Comparison of ENCODE assay signal across 22 cellular contexts in the genomic region with DNA sequence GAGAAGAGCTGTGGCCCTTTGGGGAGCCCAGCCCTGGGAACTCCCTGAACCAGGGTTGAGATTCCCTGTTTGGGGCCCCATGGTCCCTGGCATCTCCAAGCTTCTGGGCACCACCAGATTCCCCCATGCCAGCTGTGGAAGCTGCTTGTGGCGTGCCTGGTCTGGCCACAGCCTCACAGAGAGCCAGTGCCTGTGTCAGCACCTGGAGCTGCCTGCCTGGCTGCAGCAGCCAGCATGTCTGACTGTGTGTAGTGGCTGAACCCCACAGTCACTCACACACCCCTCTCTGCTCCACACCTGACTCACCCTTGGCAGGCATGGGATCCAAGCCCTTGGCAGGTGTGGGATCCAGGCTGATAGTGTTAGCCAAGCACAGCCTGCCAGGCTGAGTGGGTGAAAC.
A peak's percentile ranks its signal among the peaks of the same experiment; 100 is the strongest.
DNase-seq lines count a peak whose midpoint lies in the region; FAIRE-seq and TF ChIP-seq lines count a peak whose summit lies in the region.
"Had no signal": no experiment of that assay in that cellular context is flagged by ENCODE, and none has a peak within 500 bp of the region (broad histone marks: within the 10 kb centered on the region; RNA-seq: fewer than 3 reads in every experiment).

No MANE protein-coding gene starts in this region.

- no peak overlapping the region for H3K4me3 ChIP-seq in kidney (ENCODE audit: low read length in 2 of 2)
- H3K4me3 ChIP-seq in neuronal stem cell (ENCODE audit: low read length in 2 of 2): no peak overlapping the region
- no peak overlapping the region for H3K4me3 ChIP-seq in MM.1S (ENCODE audit: low read length)
- H3K4me3 ChIP-seq in breast epithelium: no peak overlapping the region
- H3K4me3 ChIP-seq: BLaER1 treated with 17β-estradiol and CSF1 and Interleukin-3, amounts not matched to agents 10 nM and 100 nM; GM12878; GM23338; HAP-1 had no signal

- H2BK120ac ChIP-seq in neuronal stem cell (ENCODE audit: low read depth, low read length): no peak overlapping the region

- WGBS in neuronal stem cell (ENCODE audit: extremely low coverage in 2 of 2, insufficient read length in 2 of 2, insufficient replicate concordance in 1 of 2), 2 donors: no CpG with 5 or more reads among the region's 1 CpG

- H3K4me1 ChIP-seq in kidney (ENCODE audit: control insufficient read depth in 1 of 2, insufficient read depth in 1 of 2, low read depth in 1 of 2, low read length in 2 of 2) (no peaks in the 10 kb centered on the region), neuronal stem cell (ENCODE audit: control insufficient read depth in 2 of 2, insufficient read depth in 1 of 2, low read depth in 1 of 2, low read length in 2 of 2) (no peaks in the 10 kb centered on the region), MM.1S (ENCODE audit: low read length) (no peaks in the 10 kb centered on the region), breast epithelium (no peaks in the 10 kb centered on the region)
- H3K4me1 ChIP-seq: BE2C; BLaER1 treated with 17β-estradiol and CSF1 and Interleukin-3, amounts not matched to agents 10 nM and 100 nM; HAP-1 had no signal

- H3K9ac ChIP-seq in kidney (ENCODE audit: low read length in 2 of 2): no peak overlapping the region
- no peak overlapping the region for H3K9ac ChIP-seq in neuronal stem cell (ENCODE audit: low read depth, low read length, poor library complexity)
- H3K9ac ChIP-seq in MM.1S (ENCODE audit: low read length): no peak overlapping the region
- H3K9ac ChIP-seq: BLaER1 treated with 17β-estradiol and CSF1 and Interleukin-3, amounts not matched to agents 10 nM and 100 nM had no signal

- no peaks in the 10 kb centered on the region for H3K79me2 ChIP-seq in MM.1S (ENCODE audit: low read length)

- FAIRE-seq in HTR-8/SVneo (lab: Jason Lieb, UNC) (peak; percentile 9), kidney (lab: Jason Lieb, UNC) (no peak)
- FAIRE-seq: A204.1, D721Med, H54 had no signal

- no peak overlapping the region for H3K14ac ChIP-seq in neuronal stem cell (ENCODE audit: low read length)

- H4K91ac ChIP-seq in neuronal stem cell (ENCODE audit: low read depth, low read length, poor library complexity): no peak overlapping the region

- H2BK12ac ChIP-seq in neuronal stem cell (ENCODE audit: low read length): no peak overlapping the region

- H2BK15ac ChIP-seq in neuronal stem cell (ENCODE audit: low read length): no peak overlapping the region

- H2BK5ac ChIP-seq in neuronal stem cell (ENCODE audit: low read length): no peak overlapping the region

- no peaks in the 10 kb centered on the region for H3F3A ChIP-seq in MM.1S (ENCODE audit: insufficient read depth, low read length)

- CTCF ChIA-PET in HEK293T (lab: Yijun Ruan, JAX): no interaction called here

- no peak for DNase-seq in HTR-8/SVneo (ENCODE audit: insufficient read length, low spot score)
- peak; percentile 29 for DNase-seq in kidney
- DNase-seq in neuronal stem cell (ENCODE audit: low spot score): no peak
- no peak for DNase-seq in MM.1S
- no peak for DNase-seq in breast epithelium (ENCODE audit: low spot score in 2 of 2)
- DNase-seq in HEK293T (ENCODE audit: extremely low spot score): no peak
- DNase-seq: AML-193; BE2C; CD4-positive, alpha-beta T cell; CD8-positive, alpha-beta memory T cell; DMS 273 treated with DMSO at 0.1 percent for 48 hours; DMS79; EL; GDM1 had no signal

- H3K36me3 ChIP-seq in kidney (ENCODE audit: control insufficient read depth in 1 of 2, insufficient read depth in 2 of 2, low read length in 2 of 2) (no peaks in the 10 kb centered on the region), neuronal stem cell (replicated peaks in 1 of 2; ENCODE audit: control insufficient read depth in 2 of 2, insufficient read depth in 2 of 2, low read length in 2 of 2) (no peaks in the 10 kb centered on the region), MM.1S (replicated peaks; ENCODE audit: insufficient read depth, low read length) (no peaks in the 10 kb centered on the region), breast epithelium (no peaks in the 10 kb centered on the region)
- H3K36me3 ChIP-seq: BE2C; BLaER1 treated with 17β-estradiol and CSF1 and Interleukin-3, amounts not matched to agents 10 nM and 100 nM; HAP-1 had no signal

- H3K79me1 ChIP-seq in neuronal stem cell (ENCODE audit: low read depth, low read length): no peaks in the 10 kb centered on the region

- no peak overlapping the region for H4K8ac ChIP-seq in neuronal stem cell (ENCODE audit: low read depth, low read length)

- no peak for TF ChIP-seq CTCF in kidney (IDR thresholded peaks at IDR 0.05; ENCODE audit: borderline replicate concordance, extremely low read depth, insufficient read depth)
- TF ChIP-seq CTCF in MM.1S (IDR thresholded peaks at IDR 0.05; ENCODE audit: low read length): no peak
- TF ChIP-seq CTCF in breast epithelium (IDR thresholded peaks at IDR 0.05): no peak

- no peaks in the 10 kb centered on the region for H4K20me1 ChIP-seq in MM.1S (ENCODE audit: insufficient read depth, low read length)
- H4K20me1 ChIP-seq: BLaER1 treated with 17β-estradiol and CSF1 and Interleukin-3, amounts not matched to agents 10 nM and 100 nM had no signal

- H3K18ac ChIP-seq in neuronal stem cell (ENCODE audit: low read length): peak overlapping the region; percentile 23

- H2AFZ ChIP-seq in neuronal stem cell (ENCODE audit: low read length): no peak overlapping the region
- H2AFZ ChIP-seq in MM.1S (ENCODE audit: low read length): no peak overlapping the region
- H2AFZ ChIP-seq: GM23338 had no signal

- no peak for TF ChIP-seq POLR2A in breast epithelium (IDR thresholded peaks at IDR 0.05)

- no peaks in the 10 kb centered on the region for H3K9me3 ChIP-seq in kidney (ENCODE audit: control insufficient read depth in 1 of 2, low read length in 2 of 2)
- H3K9me3 ChIP-seq in neuronal stem cell (replicated peaks in 1 of 2; ENCODE audit: control insufficient read depth in 2 of 2, insufficient read depth in 1 of 2, low read depth in 1 of 2, low read length in 2 of 2): no peaks in the 10 kb centered on the region
- H3K9me3 ChIP-seq in MM.1S (replicated peaks; ENCODE audit: insufficient read depth, low read length): no peaks in the 10 kb centered on the region
- peaks cover 6 to 14% of the 10 kb centered on the region in 2 donors for H3K9me3 ChIP-seq in breast epithelium
- H3K9me3 ChIP-seq: BE2C, HAP-1 had no signal

- H3K23ac ChIP-seq in neuronal stem cell (ENCODE audit: low read depth, low read length, poor library complexity): peak overlapping the region; percentile 52

- no peak overlapping the region for H2AK5ac ChIP-seq in neuronal stem cell (ENCODE audit: low read depth, low read length)

- H3K4me2 ChIP-seq in neuronal stem cell (ENCODE audit: insufficient read depth, low read length, poor library complexity, severe bottlenecking): no peak overlapping the region
- H3K4me2 ChIP-seq in MM.1S (ENCODE audit: low read depth, low read length): no peak overlapping the region
- H3K4me2 ChIP-seq: BLaER1 treated with 17β-estradiol and CSF1 and Interleukin-3, amounts not matched to agents 10 nM and 100 nM; GM23338 had no signal

- H3K27me3 ChIP-seq in neuronal stem cell (ENCODE audit: control insufficient read depth in 3 of 3, insufficient read depth in 3 of 3, low read depth in 1 of 3, low read length in 3 of 3) (no peaks in the 10 kb centered on the region), MM.1S (replicated peaks; ENCODE audit: insufficient read depth, low read length) (no peaks in the 10 kb centered on the region), breast epithelium (no peaks in the 10 kb centered on the region)
- H3K27me3 ChIP-seq: BE2C; BLaER1 treated with 17β-estradiol and CSF1 and Interleukin-3, amounts not matched to agents 10 nM and 100 nM had no signal

- POLR2A ChIA-PET in HEK293T (lab: Yijun Ruan, JAX): no interaction called here

- no peak overlapping the region for H3K27ac ChIP-seq in kidney (ENCODE audit: low read depth in 2 of 2, low read length in 2 of 2)
- no peak overlapping the region for H3K27ac ChIP-seq in neuronal stem cell (replicated peaks; ENCODE audit: low read length)
- H3K27ac ChIP-seq in MM.1S (ENCODE audit: low read length): no peak overlapping the region
- H3K27ac ChIP-seq in breast epithelium: no peak overlapping the region
- H3K27ac ChIP-seq: 22Rv1; BLaER1 treated with 17β-estradiol and CSF1 and Interleukin-3, amounts not matched to agents 10 nM and 100 nM had no signal

- no peak overlapping the region for H3K4ac ChIP-seq in neuronal stem cell (ENCODE audit: low read length)

- intact Hi-C loops in kidney (cut with DNase I): no loop called here
- intact Hi-C loops in breast epithelium (cut with DNase I; ENCODE audit: low total_unique reads): no loop called here

- no peaks in the 10 kb centered on the region for H3K9me2 ChIP-seq in MM.1S (replicated peaks; ENCODE audit: insufficient read depth, low read length)

TF ChIP-seq in HEK293T, 16 proteins besides CTCF, POLR2A, EP300 and RAD21:
- TF ChIP-seq ELF4 (IDR thresholded peaks at IDR 0.05) (no peak), FOXA1 (IDR thresholded peaks at IDR 0.05) (no peak), ARNT (IDR thresholded peaks at IDR 0.05) (no peak), HDGF (IDR thresholded peaks at IDR 0.05; ENCODE audit: borderline replicate concordance) (no peak), SP1 (IDR thresholded peaks at IDR 0.05) (no peak), LEF1 (IDR thresholded peaks at IDR 0.05; ENCODE audit: borderline replicate concordance) (no peak), TARDBP (IDR thresholded peaks at IDR 0.05) (no peak), L3MBTL2 (conservative IDR thresholded peaks at IDR 0.05) (no peak), FOXK2 (IDR thresholded peaks at IDR 0.05) (no peak), BHLHE40 (IDR thresholded peaks at IDR 0.05; ENCODE audit: borderline replicate concordance) (no peak), CTBP1 (IDR thresholded peaks at IDR 0.05; ENCODE audit: borderline replicate concordance) (no peak), SUZ12 (IDR thresholded peaks at IDR 0.05) (no peak), ZNF384 (IDR thresholded peaks at IDR 0.05) (no peak), NFRKB (IDR thresholded peaks at IDR 0.05) (no peak), FOXM1 (IDR thresholded peaks at IDR 0.05; ENCODE audit: borderline replicate concordance) (no peak)
- TF ChIP-seq, protein P1, sequence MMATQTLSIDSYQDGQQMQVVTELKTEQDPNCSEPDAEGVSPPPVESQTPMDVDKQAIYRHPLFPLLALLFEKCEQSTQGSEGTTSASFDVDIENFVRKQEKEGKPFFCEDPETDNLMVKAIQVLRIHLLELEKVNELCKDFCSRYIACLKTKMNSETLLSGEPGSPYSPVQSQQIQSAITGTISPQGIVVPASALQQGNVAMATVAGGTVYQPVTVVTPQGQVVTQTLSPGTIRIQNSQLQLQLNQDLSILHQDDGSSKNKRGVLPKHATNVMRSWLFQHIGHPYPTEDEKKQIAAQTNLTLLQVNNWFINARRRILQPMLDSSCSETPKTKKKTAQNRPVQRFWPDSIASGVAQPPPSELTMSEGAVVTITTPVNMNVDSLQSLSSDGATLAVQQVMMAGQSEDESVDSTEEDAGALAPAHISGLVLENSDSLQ (IDR thresholded peaks at IDR 0.05): no peak
